In genomic region chr6:159959165-159959975, GRCh38 we compare ENCODE assay signal across 1 cellular context.
TF ChIP-seq lines count a peak whose summit lies in the region.

No MANE protein-coding gene starts in this region.

TF ChIP-seq in SK-N-SH, 30 proteins besides CTCF, POLR2A, EP300 and RAD21 (continued from another document):
- no peak for TF ChIP-seq REST (IDR thresholded peaks at IDR 0.05; ENCODE audit: low read depth, low read length)
TF ChIP-seq in SK-N-SH: peak in this region for 0.
